ENCODE assay signal across 16 cellular contexts in the genomic region with DNA sequence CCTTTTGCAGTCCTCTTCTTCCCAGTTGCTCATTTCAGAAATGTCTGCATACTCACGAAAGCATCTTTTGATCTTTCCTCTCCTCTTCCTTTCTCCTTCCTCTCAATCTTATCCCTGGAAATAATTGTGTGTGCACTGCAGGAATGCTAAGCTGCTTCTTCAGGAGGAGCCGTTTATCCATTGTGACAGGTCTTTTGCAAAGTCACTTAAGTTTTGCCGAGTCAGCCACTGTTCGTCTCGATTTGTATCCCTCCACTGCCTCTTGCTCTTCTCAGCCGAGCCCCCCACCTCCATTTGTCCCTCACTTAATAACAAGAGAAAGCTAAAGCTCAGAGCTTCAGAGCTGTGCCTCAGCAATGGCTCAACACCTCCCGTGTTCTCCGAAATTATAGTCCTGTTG.
DNase-seq lines count a peak whose midpoint lies in the region; ATAC-seq and TF ChIP-seq lines count a peak whose summit lies in the region.
"Had no signal": no experiment of that assay in that cellular context is flagged by ENCODE, and none has a peak within 500 bp of the region (broad histone marks: within the 10 kb centered on the region; RNA-seq: fewer than 3 reads in every experiment).

No MANE protein-coding gene starts in this region.

- H2BK120ac ChIP-seq in H9 (ENCODE audit: low read depth, low read length, poor library complexity, severe bottlenecking): no peak overlapping the region

- no peaks in the 10 kb centered on the region for H4K20me1 ChIP-seq in H9 (ENCODE audit: control insufficient read depth, insufficient read depth, insufficient read length)

- no peaks in the 10 kb centered on the region for H3K36me3 Mint-ChIP-seq in activated T-cell treated with anti-CD3 and anti-CD28 coated beads, Interleukin-2, amount 50 U/mL, for 24 hours (ENCODE audit: low read depth)
- H3K36me3 Mint-ChIP-seq in H9 (ENCODE audit: insufficient read depth in 1 of 3, low read depth in 3 of 3): no peaks in the 10 kb centered on the region
- H3K36me3 Mint-ChIP-seq: CD4-positive, alpha-beta memory T cell had no signal

- no peak overlapping the region for H3K27ac ChIP-seq in H9 (ENCODE audit: insufficient read length, low read depth, low read length)
- H3K27ac ChIP-seq in ectodermal cell (ENCODE audit: insufficient read depth, low read depth, low read length, poor library complexity, severe bottlenecking): peak overlapping the region; percentile 11

- peak overlapping the region; percentile 42 for H2AFZ ChIP-seq in H9 (ENCODE audit: low read length)

- no peaks in the 10 kb centered on the region for H3K27me3 Mint-ChIP-seq in activated T-cell treated with anti-CD3 and anti-CD28 coated beads, Interleukin-2, amount 50 U/mL, for 24 hours
- H3K27me3 Mint-ChIP-seq in H9 (ENCODE audit: low read depth): no peaks in the 10 kb centered on the region
- H3K27me3 Mint-ChIP-seq: B cell had no signal

- no peaks in the 10 kb centered on the region for H3K9me3 Mint-ChIP-seq in activated T-cell treated with anti-CD3 and anti-CD28 coated beads, Interleukin-2, amount 50 U/mL, for 24 hours
- no peaks in the 10 kb centered on the region for H3K9me3 Mint-ChIP-seq in H9
- H3K9me3 Mint-ChIP-seq: CD4-positive, alpha-beta memory T cell had no signal

- H4K8ac ChIP-seq in H9 (replicated peaks; ENCODE audit: insufficient read length, low read depth, low read length): no peak overlapping the region

- H3K9ac ChIP-seq in H9 (ENCODE audit: extremely low read depth, insufficient read length, low read length): no peak overlapping the region

- H3T11ph ChIP-seq in H9 (ENCODE audit: low read length): no peak overlapping the region

- no peak for ATAC-seq in HG02763 (IDR thresholded peaks at IDR 0.05; ENCODE audit: unreplicated experiment)
- ATAC-seq: K562 had no signal

- H3K4me1 Mint-ChIP-seq in activated T-cell treated with anti-CD3 and anti-CD28 coated beads, Interleukin-2, amount 50 U/mL, for 24 hours (ENCODE audit: low read depth): peaks cover 21% of the 10 kb centered on the region
- peaks cover 7 to 8% of the 10 kb centered on the region in 2 experiments for H3K4me1 Mint-ChIP-seq in H9
- H3K4me1 Mint-ChIP-seq: B cell had no signal

- no peaks in the 10 kb centered on the region for H3K36me3 ChIP-seq in ectodermal cell (ENCODE audit: control insufficient read depth, insufficient read depth, low read length)

- H4K5ac ChIP-seq in H9 (ENCODE audit: insufficient read length, low read depth, low read length): no peak overlapping the region

- H3K9me3 ChIP-seq in H9 (ENCODE audit: control insufficient read depth, low read depth, low read length): no peaks in the 10 kb centered on the region
- H3K9me3 ChIP-seq in ectodermal cell (ENCODE audit: control insufficient read depth, low read length): no peaks in the 10 kb centered on the region

- H3K4me2 ChIP-seq in H9 (ENCODE audit: insufficient read depth, insufficient read length, low read length): no peak overlapping the region

- no peak for TF ChIP-seq CTCF in H9 (conservative IDR thresholded peaks at IDR 0.05)

- H2AK5ac ChIP-seq in H9 (ENCODE audit: insufficient read length, low read length): no peak overlapping the region

- no peak overlapping the region for H2BK20ac ChIP-seq in H9 (ENCODE audit: low read depth, low read length, poor library complexity, severe bottlenecking)

- no peak overlapping the region for H2BK5ac ChIP-seq in H9 (ENCODE audit: insufficient read length, low read length)

- H3K27me3 ChIP-seq in H9 (ENCODE audit: insufficient read depth, low read length): no peaks in the 10 kb centered on the region
- H3K27me3 ChIP-seq in ectodermal cell (ENCODE audit: control insufficient read depth, insufficient read depth, low read length, poor library complexity, severe bottlenecking): no peaks in the 10 kb centered on the region

- no peak overlapping the region for H3K14ac ChIP-seq in H9 (ENCODE audit: insufficient read depth, low read length)

- H3K23me2 ChIP-seq in H9 (ENCODE audit: insufficient read length, low read depth, low read length, poor library complexity, severe bottlenecking): no peaks in the 10 kb centered on the region

- no peak overlapping the region for H3K4ac ChIP-seq in H9 (ENCODE audit: low read depth, low read length)

- no peak for DNase-seq in activated T-cell treated with anti-CD3 and anti-CD28 coated beads, Interleukin-2, amount 50 U/mL, for 24 hours
- DNase-seq in activated T-cell treated with anti-CD3 and anti-CD28 coated beads for 4 hours (no peak), H9 (no peak), retina (peak; percentile 66), middle frontal gyrus (ENCODE audit: extremely low spot score, low spot score) (no peak)
- DNase-seq: ACHN; CD4-positive, alpha-beta memory T cell; DMS 273 treated with DMSO at 0.1 percent for 48 hours; NCI-H1436 treated with DMSO at 0.1 percent for 48 hours; NCI-H2107; NCI-H446; NCI-H748 treated with DMSO at 0.1 percent for 48 hours had no signal

- no peak overlapping the region for H3K23ac ChIP-seq in H9 (ENCODE audit: insufficient read length, low read depth, low read length)

- H3K27ac Mint-ChIP-seq in activated T-cell treated with anti-CD3 and anti-CD28 coated beads, Interleukin-2, amount 50 U/mL, for 24 hours: no peak overlapping the region
- H3K27ac Mint-ChIP-seq in H9: peak overlapping the region in 2 of 3 experiments; percentile 13 to 16; a peak in 2 of 7 replicates
- H3K27ac Mint-ChIP-seq: B cell had no signal

- H3K18ac ChIP-seq in H9 (ENCODE audit: insufficient read length, low read depth, low read length): no peak overlapping the region

- no peak overlapping the region for H4K91ac ChIP-seq in H9 (ENCODE audit: insufficient read length, low read depth, low read length)

- H3K4me1 ChIP-seq in H9 (ENCODE audit: insufficient read depth, low read length) (no peaks in the 10 kb centered on the region), ectodermal cell (ENCODE audit: control insufficient read depth, insufficient read depth, low read length) (peaks cover 11% of the 10 kb centered on the region)

- H3K56ac ChIP-seq in H9 (ENCODE audit: insufficient read length, low read depth, low read length): no peak overlapping the region

- H2BK12ac ChIP-seq in H9 (ENCODE audit: insufficient read length, low read depth, low read length): no peak overlapping the region

- no peak overlapping the region for H3K4me3 ChIP-seq in ectodermal cell (ENCODE audit: insufficient read depth, low read depth, low read length)
- H3K4me3 ChIP-seq: K562 had no signal

- no CpG with 5 or more reads among the region's 8 CpGs for WGBS in H9 (ENCODE audit: extremely low coverage, insufficient read length, low lambda C conversion rate)
- 45 to 49% methylated on average over 8 of the region's 8 CpGs for WGBS in ectodermal cell, 2 experiments

- H2BK15ac ChIP-seq in H9 (ENCODE audit: low read depth, low read length): no peak overlapping the region

- H3K79me1 ChIP-seq in H9 (ENCODE audit: insufficient read depth, low read depth, low read length, poor library complexity, severe bottlenecking): no peaks in the 10 kb centered on the region

- no peaks in the 10 kb centered on the region for H3K79me2 ChIP-seq in H9 (ENCODE audit: insufficient read depth, low read length)

- H3K4me3 Mint-ChIP-seq in activated T-cell treated with anti-CD3 and anti-CD28 coated beads, Interleukin-2, amount 50 U/mL, for 24 hours: peak overlapping the region; percentile 3
- no peak overlapping the region for H3K4me3 Mint-ChIP-seq in H9
- H3K4me3 Mint-ChIP-seq: B cell had no signal
